8 cellular contexts compared by ENCODE assay signal in the genomic region with DNA sequence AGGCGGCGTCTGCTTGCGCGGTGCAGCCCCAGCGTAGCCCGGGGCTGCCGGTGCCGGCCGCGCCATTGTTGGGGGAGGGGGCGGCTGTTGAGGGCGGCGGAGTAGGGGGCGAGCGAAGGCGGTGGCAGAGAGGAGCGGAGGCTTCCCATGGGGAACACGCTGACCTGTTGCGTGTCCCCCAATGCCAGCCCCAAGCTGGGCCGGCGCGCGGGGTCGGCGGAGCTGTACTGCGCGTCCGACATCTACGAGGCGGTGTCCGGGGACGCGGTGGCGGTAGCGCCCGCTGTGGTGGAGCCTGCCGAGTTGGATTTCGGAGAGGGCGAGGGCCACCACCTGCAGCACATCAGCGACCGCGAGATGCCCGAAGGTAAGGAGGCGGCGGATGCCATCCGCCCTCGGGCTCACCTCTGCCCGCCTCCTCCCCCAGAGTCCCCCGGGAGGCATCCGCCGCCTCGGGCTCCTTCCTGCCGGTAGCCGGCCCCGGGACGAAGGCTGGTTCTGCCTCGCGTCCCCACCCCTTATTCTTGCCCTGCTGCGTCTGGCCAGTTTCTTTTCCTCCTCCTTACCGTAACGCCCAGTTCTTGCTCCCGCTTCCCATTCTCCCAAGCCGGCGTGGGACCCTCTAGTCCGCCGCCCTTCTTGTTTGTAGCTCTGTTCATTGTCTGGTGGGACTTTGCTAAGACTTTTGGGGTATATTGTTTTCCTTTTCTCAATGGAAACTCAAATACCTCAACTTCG. TPM values are rescaled to one million over a fixed set of nuclear protein-coding genes. Genes with fewer than 3 reads are reported as not detected.
DNase-seq lines count a peak whose midpoint lies in the region; TF ChIP-seq lines count a peak whose summit lies in the region.

No MANE protein-coding gene starts in this region.

- H3K9me3 ChIP-seq in ectodermal cell (ENCODE audit: control insufficient read depth, low read length): no peaks in the 10 kb centered on the region

- H3K4me1 ChIP-seq in ectodermal cell (ENCODE audit: control insufficient read depth, insufficient read depth, low read length): no peaks in the 10 kb centered on the region

- H3K27me3 ChIP-seq in ectodermal cell (ENCODE audit: control insufficient read depth, insufficient read depth, low read length, poor library complexity, severe bottlenecking): no peaks in the 10 kb centered on the region

- peak overlapping the region; percentile 90 for H3K4me3 ChIP-seq in GM12864 (ENCODE audit: low read depth, low read length)
- H3K4me3 ChIP-seq in LNCaP clone FGC (ENCODE audit: low read depth, low read length): peak overlapping the region; percentile 78
- H3K4me3 ChIP-seq in ectodermal cell (ENCODE audit: insufficient read depth, low read depth, low read length): peak overlapping the region; percentile 55

- TF ChIP-seq CTCF in GM12864 (IDR thresholded peaks at IDR 0.05; ENCODE audit: low read depth, low read length, missing control alignments) (no peak), LNCaP clone FGC (IDR thresholded peaks at IDR 0.05; ENCODE audit: control insufficient read depth, extremely low read depth, insufficient read depth) (no peak)

- DNase-seq in GM12864 (ENCODE audit: low read depth) (no peak), H4 (ENCODE audit: low spot score) (peak; percentile 14), LNCaP clone FGC (ENCODE audit: low read depth) (no peak), mesenteric fat pad (ENCODE audit: low spot score) (peak; percentile 91), NCI-H2029 (lab: John Stamatoyannopoulos, UW) (no peak)
- peak; percentile 64 for DNase-seq in activated CD4-positive, alpha-beta T cell treated with anti-CD3 and anti-CD28 coated beads for 48 hours
- DNase-seq in stimulated activated CD8-positive, alpha-beta memory T cell treated with anti-CD3 and anti-CD28 coated beads, Interleukin-2, amount 100 ng/mL, for 48 hours (ENCODE audit: low read depth in 2 of 2): peak; percentile 28 to 31

- 1% methylated on average over 67 of the region's 67 CpGs for WGBS in ectodermal cell, 2 experiments

- H3K27ac ChIP-seq in ectodermal cell (ENCODE audit: insufficient read depth, low read depth, low read length, poor library complexity, severe bottlenecking): peak overlapping the region; percentile 80

- no peaks in the 10 kb centered on the region for H3K36me3 ChIP-seq in ectodermal cell (ENCODE audit: control insufficient read depth, insufficient read depth, low read length)

RNA-seq across cellular contexts. Expression of a gene that starts 0.5 kb away (rescaled TPM):
- 1.6 and 3.3 TPM in 2 replicates for total RNA-seq in H4 (2014; rRNA removed; shearing (Covaris generic))
- polyA plus RNA-seq in ectodermal cell (2013, experiment 1 of 4): 27.4 TPM
- polyA plus RNA-seq in ectodermal cell (2013, experiment 2 of 4): 32.4 TPM
- polyA plus RNA-seq in ectodermal cell (2013, experiment 3 of 4): 26.5 TPM
- 28.5 TPM for polyA plus RNA-seq in ectodermal cell (2013, experiment 4 of 4)
- total RNA-seq in mesenteric fat pad: 24.4 TPM

RNA-seq across cellular contexts. Expression of a gene that starts 57.8 kb away (rescaled TPM):
- total RNA-seq in H4 (2014; rRNA removed; shearing (Covaris generic)): 2.3 and 2.8 TPM in 2 replicates
- polyA plus RNA-seq in ectodermal cell (2013, experiment 1 of 4): 10.9 TPM
- polyA plus RNA-seq in ectodermal cell (2013, experiment 2 of 4): 23.8 TPM
- polyA plus RNA-seq in ectodermal cell (2013, experiment 3 of 4): 13.5 TPM
- 18.1 TPM for polyA plus RNA-seq in ectodermal cell (2013, experiment 4 of 4)
- total RNA-seq in mesenteric fat pad: 22.3 TPM

Comparison
In these comparisons a context has a peak if more than half of its experiments do, and no peak if none do; other contexts are left out.
1. DNase-seq: peak in H4 (single experiment), activated CD4-positive, alpha-beta T cell treated with anti-CD3 and anti-CD28 coated beads for 48 hours (single experiment), mesenteric fat pad (single experiment) and stimulated activated CD8-positive, alpha-beta memory T cell treated with anti-CD3 and anti-CD28 coated beads, Interleukin-2, amount 100 ng/mL, for 48 hours (2 of 2); none in GM12864 (single experiment), LNCaP clone FGC (single experiment) and NCI-H2029 (single experiment).
2. Peak in every context shown above with its lines, with median percentiles within 50 percentile points of each other: H3K4me3 ChIP-seq.